8 cellular contexts compared by ENCODE assay signal in genomic region chr14:35532783-35533356, GRCh38. TPM values are rescaled to one million over a fixed set of nuclear protein-coding genes. Genes with fewer than 3 reads are reported as not detected.
DNase-seq lines count a peak whose midpoint lies in the region; ATAC-seq and TF ChIP-seq lines count a peak whose summit lies in the region.

No MANE protein-coding gene starts in this region.

- CTCF ChIA-PET in activated CD8-positive, alpha-beta T cell treated with anti-CD3 and anti-CD28 coated beads, Interleukin-2, amount 10 ng/mL, durations not matched to agents 7 days and 5 days (lab: Charles Lee): interaction anchor here (1.1 to 1.5 kb wide), 2 partner anchors 10 to 303 kb away, joined by 3 to 4 read pairs; no protein-coding TSS in a partner anchor

- no peak for TF ChIP-seq CTCF in kidney epithelial cell (IDR thresholded peaks at IDR 0.05; ENCODE audit: insufficient read depth, low read length, poor library complexity, severe bottlenecking)
- no peak for TF ChIP-seq CTCF in mucosa of descending colon (IDR thresholded peaks at IDR 0.05)

- H3K36me3 ChIP-seq in ACC112 (ENCODE audit: insufficient read depth, low read length) (peaks cover 2% of the 10 kb centered on the region; the same call in 1 of the 2 replicates), kidney epithelial cell (ENCODE audit: control insufficient read depth, insufficient read depth, low read length) (no peaks in the 10 kb centered on the region), mucosa of descending colon (ENCODE audit: low read depth) (no peaks in the 10 kb centered on the region)

- intact Hi-C loops in mucosa of descending colon (cut with DNase I, micrococcal nuclease): no loop called here

- DNase-seq in activated CD8-positive, alpha-beta T cell treated with anti-CD3 and anti-CD28 coated beads, Interleukin-2, amount 10 ng/mL, durations not matched to agents 7 days and 5 days: no peak
- DNase-seq in kidney epithelial cell (ENCODE audit: low read depth) (no peak), mucosa of descending colon (no peak)

- H3K9me3 ChIP-seq in mucosa of descending colon: no peaks in the 10 kb centered on the region

- no peak overlapping the region for H3K27ac ChIP-seq in ACC112 (ENCODE audit: low read depth, low read length)

- H3K4me1 ChIP-seq in ACC112 (ENCODE audit: control insufficient read depth, insufficient read depth, low read length, unreplicated experiment): no peaks in the 10 kb centered on the region
- peaks cover 25% of the 10 kb centered on the region for H3K4me1 ChIP-seq in mucosa of descending colon (ENCODE audit: low read depth)

- no peaks in the 10 kb centered on the region for H3K36me3 Mint-ChIP-seq in activated CD8-positive, alpha-beta T cell treated with anti-CD3 and anti-CD28 coated beads, Interleukin-2, amount 10 ng/mL, durations not matched to agents 7 days and 5 days (ENCODE audit: low read depth)

- POLR2A ChIA-PET in activated CD8-positive, alpha-beta T cell treated with anti-CD3 and anti-CD28 coated beads, Interleukin-2, amount 10 ng/mL, durations not matched to agents 7 days and 5 days (lab: Charles Lee): no interaction called here

- no peaks in the 10 kb centered on the region for H3K9me3 Mint-ChIP-seq in activated CD8-positive, alpha-beta T cell treated with anti-CD3 and anti-CD28 coated beads, Interleukin-2, amount 10 ng/mL, durations not matched to agents 7 days and 5 days (ENCODE audit: insufficient read depth)

- ATAC-seq in GM21528 (IDR thresholded peaks at IDR 0.05; ENCODE audit: low FRiP score, unreplicated experiment) (peak; percentile 7), mucosa of descending colon (no peak), HG02678 (IDR thresholded peaks at IDR 0.05; ENCODE audit: unreplicated experiment) (no peak), HG03439 (IDR thresholded peaks at IDR 0.05; ENCODE audit: unreplicated experiment) (no peak), GM21529 (IDR thresholded peaks at IDR 0.05; ENCODE audit: unreplicated experiment) (no peak)
- ATAC-seq in activated CD8-positive, alpha-beta T cell treated with anti-CD3 and anti-CD28 coated beads, Interleukin-2, amount 10 ng/mL, durations not matched to agents 7 days and 5 days: peak; percentile 3

- no peak overlapping the region for H3K27ac Mint-ChIP-seq in activated CD8-positive, alpha-beta T cell treated with anti-CD3 and anti-CD28 coated beads, Interleukin-2, amount 10 ng/mL, durations not matched to agents 7 days and 5 days

- H3K4me3 ChIP-seq in ACC112 (ENCODE audit: low read depth, low read length) (peak overlapping the region; percentile 79), kidney epithelial cell (ENCODE audit: low read depth, low read length) (peak overlapping the region; percentile 50), mucosa of descending colon (no peak overlapping the region)

- peak overlapping the region; percentile 55 for H3K4me3 Mint-ChIP-seq in activated CD8-positive, alpha-beta T cell treated with anti-CD3 and anti-CD28 coated beads, Interleukin-2, amount 10 ng/mL, durations not matched to agents 7 days and 5 days

- H3K4me1 Mint-ChIP-seq in activated CD8-positive, alpha-beta T cell treated with anti-CD3 and anti-CD28 coated beads, Interleukin-2, amount 10 ng/mL, durations not matched to agents 7 days and 5 days (ENCODE audit: low read depth): peaks cover 16% of the 10 kb centered on the region

- H3K27me3 Mint-ChIP-seq in activated CD8-positive, alpha-beta T cell treated with anti-CD3 and anti-CD28 coated beads, Interleukin-2, amount 10 ng/mL, durations not matched to agents 7 days and 5 days (ENCODE audit: low read depth): peaks cover 57% of the 10 kb centered on the region

- H2AFZ ChIP-seq in ACC112 (ENCODE audit: low read length, unreplicated experiment): no peak overlapping the region

- H3K27me3 ChIP-seq in ACC112 (ENCODE audit: insufficient read depth, low read length) (peaks cover 85% of the 10 kb centered on the region), kidney epithelial cell (ENCODE audit: control insufficient read depth, insufficient read depth, low read length) (peaks cover 37% of the 10 kb centered on the region)

- no peaks in the 10 kb centered on the region for H3K79me2 ChIP-seq in ACC112 (ENCODE audit: control insufficient read depth, insufficient read depth, low read length, unreplicated experiment)

RNA-seq across cellular contexts. Expression of gene INSM2, which starts 1.1 kb away (rescaled TPM):
- not detected for total RNA-seq in activated CD8-positive, alpha-beta T cell treated with anti-CD3 and anti-CD28 coated beads, Interleukin-2, amount 10 ng/mL, durations not matched to agents 7 days and 5 days
- total RNA-seq in kidney epithelial cell: not detected in 2 replicates
- not detected for total RNA-seq in mucosa of descending colon

Comparison
In these comparisons a context has a peak if more than half of its experiments do, and no peak if none do; other contexts are left out.
1. ATAC-seq: peak in GM21528 (single experiment) and activated CD8-positive, alpha-beta T cell treated with anti-CD3 and anti-CD28 coated beads, Interleukin-2, amount 10 ng/mL, durations not matched to agents 7 days and 5 days (single experiment); none in mucosa of descending colon (single experiment), HG02678 (single experiment), HG03439 (single experiment) and GM21529 (single experiment).